In genomic region chr5:141772281-141772680, GRCh38 we compare ENCODE assay signal across 1 cellular context.
TF ChIP-seq lines count a peak whose summit lies in the region.

No MANE protein-coding gene starts in this region.

TF ChIP-seq in H1, 55 proteins besides CTCF, POLR2A, EP300 and RAD21:
- TF ChIP-seq ASH2L (IDR thresholded peaks at IDR 0.05; ENCODE audit: low read length) (no peak), CHD2 (IDR thresholded peaks at IDR 0.05; ENCODE audit: low read length) (no peak), CTBP2 (IDR thresholded peaks at IDR 0.05; ENCODE audit: borderline replicate concordance, insufficient read depth, insufficient read length, low read length) (no peak), TAF7 (optimal IDR thresholded peaks at IDR 0.05; ENCODE audit: borderline replicate concordance, low read depth, low read length) (no peak), GABPA (IDR thresholded peaks at IDR 0.05; ENCODE audit: borderline replicate concordance, insufficient read depth, low read length) (no peak), ATF2 (IDR thresholded peaks at IDR 0.05; ENCODE audit: low read length) (no peak), EZH2 (IDR thresholded peaks at IDR 0.05; ENCODE audit: low read depth, low read length, severe bottlenecking) (no peak), CREB1 (IDR thresholded peaks at IDR 0.05) (no peak), RNF2 (IDR thresholded peaks at IDR 0.05; ENCODE audit: borderline replicate concordance, low read depth, low read length, missing control alignments, poor library complexity, severe bottlenecking) (no peak), JUND (IDR thresholded peaks at IDR 0.05; ENCODE audit: low read length) (no peak), SUZ12 (IDR thresholded peaks at IDR 0.05; ENCODE audit: low read length) (no peak), POLR2AphosphoS5 (IDR thresholded peaks at IDR 0.05; ENCODE audit: low read depth, low read length) (no peak), FOSL1 (IDR thresholded peaks at IDR 0.05; ENCODE audit: insufficient read depth, low read depth, low read length) (no peak), NRF1 (IDR thresholded peaks at IDR 0.05; ENCODE audit: low read depth, low read length) (no peak), SP1 (IDR thresholded peaks at IDR 0.05; ENCODE audit: low read depth, low read length) (no peak), YY1 (IDR thresholded peaks at IDR 0.05; ENCODE audit: low read depth, low read length) (no peak)
